1 cellular context compared by ENCODE assay signal in genomic region chr18:70289351-70290330, GRCh38.
TF ChIP-seq lines count a peak whose summit lies in the region.

No MANE protein-coding gene starts in this region.

TF ChIP-seq in K562, 482 proteins besides CTCF, POLR2A, EP300 and RAD21 (continued from another document):
- TF ChIP-seq, protein P1, sequence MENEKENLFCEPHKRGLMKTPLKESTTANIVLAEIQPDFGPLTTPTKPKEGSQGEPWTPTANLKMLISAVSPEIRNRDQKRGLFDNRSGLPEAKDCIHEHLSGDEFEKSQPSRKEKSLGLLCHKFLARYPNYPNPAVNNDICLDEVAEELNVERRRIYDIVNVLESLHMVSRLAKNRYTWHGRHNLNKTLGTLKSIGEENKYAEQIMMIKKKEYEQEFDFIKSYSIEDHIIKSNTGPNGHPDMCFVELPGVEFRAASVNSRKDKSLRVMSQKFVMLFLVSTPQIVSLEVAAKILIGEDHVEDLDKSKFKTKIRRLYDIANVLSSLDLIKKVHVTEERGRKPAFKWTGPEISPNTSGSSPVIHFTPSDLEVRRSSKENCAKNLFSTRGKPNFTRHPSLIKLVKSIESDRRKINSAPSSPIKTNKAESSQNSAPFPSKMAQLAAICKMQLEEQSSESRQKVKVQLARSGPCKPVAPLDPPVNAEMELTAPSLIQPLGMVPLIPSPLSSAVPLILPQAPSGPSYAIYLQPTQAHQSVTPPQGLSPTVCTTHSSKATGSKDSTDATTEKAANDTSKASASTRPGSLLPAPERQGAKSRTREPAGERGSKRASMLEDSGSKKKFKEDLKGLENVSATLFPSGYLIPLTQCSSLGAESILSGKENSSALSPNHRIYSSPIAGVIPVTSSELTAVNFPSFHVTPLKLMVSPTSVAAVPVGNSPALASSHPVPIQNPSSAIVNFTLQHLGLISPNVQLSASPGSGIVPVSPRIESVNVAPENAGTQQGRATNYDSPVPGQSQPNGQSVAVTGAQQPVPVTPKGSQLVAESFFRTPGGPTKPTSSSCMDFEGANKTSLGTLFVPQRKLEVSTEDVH (IDR thresholded peaks at IDR 0.05; ENCODE audit: low read depth, partially characterized antibody) = no peak
- TF ChIP-seq E2F3 (CRISPR knock-in tag; IDR thresholded peaks at IDR 0.05) = no peak
- no peak for TF ChIP-seq NR2C2 (CRISPR knock-in tag; IDR thresholded peaks at IDR 0.05)
- 0 out of 2 replicates have a peak, but pooled peaks have one; percentile 25 for TF ChIP-seq NR2C2 (tag; IDR thresholded peaks at IDR 0.05)
- TF ChIP-seq PHF8 (IDR thresholded peaks at IDR 0.05; ENCODE audit: borderline replicate concordance, low read length) = peak; percentile 53; the same call in 1 of the 2 replicates
- peak; percentile 67; the same call in 1 of the 2 replicates for TF ChIP-seq ZNF165 (CRISPR knock-in tag; IDR thresholded peaks at IDR 0.05; ENCODE audit: borderline replicate concordance)
- TF ChIP-seq E2F6 (IDR thresholded peaks at IDR 0.05; ENCODE audit: borderline replicate concordance in 1 of 2, extremely low read depth in 1 of 2, insufficient read depth in 1 of 2, insufficient read length in 1 of 2, low read depth in 1 of 2, low read length in 1 of 2, poor library complexity in 1 of 2, severe bottlenecking in 1 of 2) = peak in 1 of 2 experiments; percentile 35
- peak; percentile 28 to 44; a peak in 1 of 4 replicates for TF ChIP-seq NRF1 (conservative IDR thresholded peaks at IDR 0.05 in 1 of 2, IDR thresholded peaks at IDR 0.05 in 1 of 2)
TF ChIP-seq in K562: peak in this region for 11.
